12 cellular contexts compared by ENCODE assay signal in genomic region chr6:146336200-146336599, GRCh38.
"Had no signal": no experiment of that assay in that cellular context is flagged by ENCODE, and none has a peak within 500 bp of the region (broad histone marks: within the 10 kb centered on the region; RNA-seq: fewer than 3 reads in every experiment).

No MANE protein-coding gene starts in this region.

- H3K4me1 ChIP-seq: breast epithelium, gastrocnemius medialis, tibial artery, vagina had no signal

- ATAC-seq: gastrocnemius medialis had no signal

- DNase-seq: activated CD4-positive, alpha-beta T cell treated with anti-CD3 and anti-CD28 coated beads, Interleukin-2, amount 10 ng/mL, durations not matched to agents 7 days and 5 days; activated CD4-positive, CD25-positive, alpha-beta regulatory T cell; activated T-cell treated with anti-CD3 and anti-CD28 coated beads, Interleukin-2, amount 50 U/mL, for 1 hour; amniotic stem cell; gastrocnemius medialis; kidney; small intestine; tibial artery had no signal

- FAIRE-seq: kidney, small intestine, TTC549 had no signal

- H3K36me3 ChIP-seq: breast epithelium, gastrocnemius medialis, neutrophil, tibial artery, vagina had no signal

- H3K27ac ChIP-seq: breast epithelium, gastrocnemius medialis, neutrophil, tibial artery, vagina had no signal

- H3K27me3 ChIP-seq: breast epithelium, gastrocnemius medialis, neutrophil, tibial artery, vagina had no signal

- H3K9me3 ChIP-seq: breast epithelium, gastrocnemius medialis, neutrophil, tibial artery, vagina had no signal

- H3K4me3 ChIP-seq: breast epithelium, gastrocnemius medialis, tibial artery, vagina had no signal
